ENCODE assay signal across 22 cellular contexts in the genomic region with DNA sequence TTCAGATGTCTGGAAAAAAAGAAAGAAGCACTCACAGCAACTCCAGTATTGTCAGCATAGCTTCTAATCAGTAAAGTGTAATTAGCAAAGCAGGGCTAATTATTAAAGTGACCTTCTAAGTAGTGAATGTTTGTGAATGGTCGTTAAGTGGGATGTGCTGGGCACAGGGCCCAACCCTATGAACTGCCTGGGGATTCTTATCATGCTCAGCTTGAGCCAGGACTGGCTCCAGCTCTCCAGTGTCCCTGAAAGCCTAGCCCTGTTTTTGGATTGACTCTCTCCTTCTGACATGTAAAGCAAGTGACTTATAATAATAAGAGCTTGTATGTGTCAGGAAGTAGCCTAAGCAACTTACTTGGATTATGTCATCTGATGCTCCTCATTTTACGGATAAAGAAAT. TPM values are rescaled to one million over a fixed set of nuclear protein-coding genes. Genes with fewer than 3 reads are reported as not detected.
DNase-seq lines count a peak whose midpoint lies in the region; ATAC-seq and TF ChIP-seq lines count a peak whose summit lies in the region.
"Had no signal": no experiment of that assay in that cellular context is flagged by ENCODE, and none has a peak within 500 bp of the region (broad histone marks: within the 10 kb centered on the region; RNA-seq: fewer than 3 reads in every experiment).

No MANE protein-coding gene starts in this region.

- H3K36me3 ChIP-seq in BE2C = no peaks in the 10 kb centered on the region
- no peaks in the 10 kb centered on the region for H3K36me3 ChIP-seq in WERI-Rb-1
- no peaks in the 10 kb centered on the region for H3K36me3 ChIP-seq in left ventricle myocardium inferior
- H3K36me3 ChIP-seq: BLaER1 treated with 17β-estradiol and CSF1 and Interleukin-3, amounts not matched to agents 10 nM and 100 nM had no signal

- H3K4me1 ChIP-seq in BE2C = peaks cover 4% of the 10 kb centered on the region; the same call in 1 of the 2 replicates
- H3K4me1 ChIP-seq in left ventricle myocardium inferior = peaks cover 28% of the 10 kb centered on the region
- H3K4me1 ChIP-seq: Caco-2 had no signal

- H3K4me3 ChIP-seq in BE2C (ENCODE audit: low read depth, low read length) (no peak overlapping the region), WERI-Rb-1 (ENCODE audit: low read depth, low read length) (no peak overlapping the region), left ventricle myocardium inferior (no peak overlapping the region)
- H3K4me3 ChIP-seq: BLaER1 treated with 17β-estradiol and CSF1 and Interleukin-3, amounts not matched to agents 10 nM and 100 nM had no signal

- ATAC-seq in GM18519 (IDR thresholded peaks at IDR 0.05; ENCODE audit: low FRiP score, unreplicated experiment) = no peak
- ATAC-seq: HCT116, T-cell had no signal

- intact Hi-C loops in left ventricle myocardium inferior (cut with micrococcal nuclease) = no loop called here

- H3K9me3 ChIP-seq in BE2C = no peaks in the 10 kb centered on the region
- peaks cover 10% of the 10 kb centered on the region for H3K9me3 ChIP-seq in WERI-Rb-1 (ENCODE audit: severe bottlenecking)
- no peaks in the 10 kb centered on the region for H3K9me3 ChIP-seq in left ventricle myocardium inferior (replicated peaks)
- H3K9me3 ChIP-seq: Caco-2 had no signal

- DNase-seq in BE2C (peak; percentile 52), DMS79 (lab: John Stamatoyannopoulos, UW) (peak; percentile 12), WERI-Rb-1 (peak; percentile 36), left ventricle myocardium inferior (peak; percentile 55), NCI-H510A treated with DMSO at 0.1 percent for 48 hours (lab: John Stamatoyannopoulos, UW) (no peak), SK-N-DZ (ENCODE audit: low spot score) (no peak)
- DNase-seq: Caco-2; CD4-positive, alpha-beta memory T cell; DMS 273 treated with DMSO at 0.1 percent for 48 hours; KG1; NCI-H1092 treated with DMSO at 0.1 percent for 48 hours; NCI-H1694 treated with DMSO at 0.1 percent for 48 hours; NCI-H2107; NCI-H2227 treated with DMSO at 0.1 percent for 48 hours; NCI-H510A; NCI-H774; SHP77 treated with DMSO at 0.1 percent for 48 hours; T-cell had no signal

- no peaks in the 10 kb centered on the region for H3K27me3 ChIP-seq in BE2C
- H3K27me3 ChIP-seq in WERI-Rb-1 (ENCODE audit: insufficient read depth, low read depth, severe bottlenecking) = no peaks in the 10 kb centered on the region
- peaks cover 60% of the 10 kb centered on the region for H3K27me3 ChIP-seq in left ventricle myocardium inferior (ENCODE audit: low read depth)

- H3K27ac ChIP-seq in WERI-Rb-1 (peak overlapping the region; percentile 15; the same call in 1 of the 2 replicates), left ventricle myocardium inferior (replicated peaks) (peak overlapping the region; percentile 92)
- H3K27ac ChIP-seq: BLaER1 treated with 17β-estradiol and CSF1 and Interleukin-3, amounts not matched to agents 10 nM and 100 nM had no signal

- TF ChIP-seq CTCF in BE2C (IDR thresholded peaks at IDR 0.05; ENCODE audit: low read depth, low read length) (no peak), WERI-Rb-1 (IDR thresholded peaks at IDR 0.05; ENCODE audit: low read depth, low read length) (no peak), left ventricle myocardium inferior (IDR thresholded peaks at IDR 0.05; ENCODE audit: borderline replicate concordance) (no peak)

RNA-seq across cellular contexts. Expression of a gene that starts 9.5 kb away (rescaled TPM):
- 8.8 TPM for polyA plus RNA-seq in BE2C (2012; ENCODE audit: insufficient read depth, insufficient read length, low read depth)
- total RNA-seq in left ventricle myocardium inferior = 83.9 TPM
- polyA plus RNA-seq in SK-N-DZ (2014; cell fraction: cytosol; rRNA removed) = 10.1 and 14.7 TPM in 2 replicates
- 8.0 and 15.2 TPM in 2 replicates for polyA plus RNA-seq in SK-N-DZ (2014; cell fraction: nucleus; rRNA removed)
- total RNA-seq: CD4-positive, alpha-beta memory T cell; G401 had no signal
- polyA plus RNA-seq: CD4-positive, alpha-beta memory T cell had no signal

Comparison
In these comparisons a context has a peak if more than half of its experiments do, and no peak if none do; other contexts are left out.
1. DNase-seq: peak in BE2C (single experiment), DMS79 (single experiment), WERI-Rb-1 (single experiment) and left ventricle myocardium inferior (single experiment); none in NCI-H510A treated with DMSO at 0.1 percent for 48 hours (single experiment) and SK-N-DZ (single experiment).